ENCODE assay signal across 12 cellular contexts in genomic region chr17:80931421-80932265, GRCh38. TPM values are rescaled to one million over a fixed set of nuclear protein-coding genes. Genes with fewer than 3 reads are reported as not detected.
DNase-seq lines count a peak whose midpoint lies in the region; TF ChIP-seq lines count a peak whose summit lies in the region.
"Had no signal": no experiment of that assay in that cellular context is flagged by ENCODE, and none has a peak within 500 bp of the region (broad histone marks: within the 10 kb centered on the region; RNA-seq: fewer than 3 reads in every experiment).

No MANE protein-coding gene starts in this region.

- no peaks in the 10 kb centered on the region for H3K79me2 ChIP-seq in mesendoderm (ENCODE audit: control insufficient read depth, insufficient read depth, low read length)

- H3K56ac ChIP-seq in mesendoderm (ENCODE audit: low read length) = no peak overlapping the region

- H3K4ac ChIP-seq in mesendoderm (ENCODE audit: low read depth, low read length) = no peak overlapping the region

- H3K36me3 ChIP-seq in BJ (ENCODE audit: control insufficient read depth, insufficient read depth, low read length) = peaks cover 5% of the 10 kb centered on the region
- no peaks in the 10 kb centered on the region for H3K36me3 ChIP-seq in mesendoderm (ENCODE audit: control insufficient read depth, insufficient read depth, low read length)
- H3K36me3 ChIP-seq: right atrium auricular region had no signal

- H3K36me3 Mint-ChIP-seq in HFFc6 (ENCODE audit: low read depth) = peaks cover 21% of the 10 kb centered on the region

- H2BK5ac ChIP-seq in mesendoderm (ENCODE audit: low read length) = no peak overlapping the region

- no peak overlapping the region for H2AK5ac ChIP-seq in mesendoderm (ENCODE audit: low read length)

- DNase-seq in BJ (ENCODE audit: low read depth) (peak; percentile 65), HFFc6 (peak; percentile 62), cardiac fibroblast (ENCODE audit: low read depth in 2 of 2) (peak; percentile 30 to 46), mesendoderm (peak; percentile 96), NCI-H1436 (lab: John Stamatoyannopoulos, UW) (no peak), coronary artery (ENCODE audit: low spot score) (no peak), Ammon's horn (ENCODE audit: low spot score) (no peak)
- DNase-seq in activated naive CD4-positive, alpha-beta T cell treated with Interleukin-2 at 50 U/mL for 16 hours = no peak
- DNase-seq: cerebellar nuclear complex, DND-41, NCI-H1694 had no signal

- H3K4me2 ChIP-seq in mesendoderm (ENCODE audit: low read length) = no peak overlapping the region

- no peak overlapping the region for H3K23ac ChIP-seq in mesendoderm (ENCODE audit: low read length)

- no peak overlapping the region for H3K18ac ChIP-seq in mesendoderm (ENCODE audit: low read length)

- no peaks in the 10 kb centered on the region for H3K4me1 ChIP-seq in mesendoderm (ENCODE audit: control insufficient read depth, low read depth, low read length)
- H3K4me1 ChIP-seq: right atrium auricular region had no signal

- no peak overlapping the region for H2BK120ac ChIP-seq in mesendoderm (ENCODE audit: low read depth, low read length)

- POLR2A ChIA-PET in BJ (lab: Charles Lee) = no interaction called here

- no peak overlapping the region for H4K8ac ChIP-seq in mesendoderm (ENCODE audit: low read depth, low read length)

- CTCF ChIA-PET in BJ (lab: Yijun Ruan, JAX) = no interaction called here

- H2BK15ac ChIP-seq in mesendoderm (replicated peaks; ENCODE audit: low read depth) = no peak overlapping the region

- peaks cover 5% of the 10 kb centered on the region; the same call in 1 of the 2 replicates for H3K9me3 Mint-ChIP-seq in HFFc6

- H3K4me1 Mint-ChIP-seq in HFFc6 (ENCODE audit: low read depth) = peaks cover 12% of the 10 kb centered on the region; the same call in 1 of the 2 replicates

- TF ChIP-seq CTCF in BJ (IDR thresholded peaks at IDR 0.05; ENCODE audit: insufficient read depth, low read depth, low read length) (no peak), HFFc6 (IDR thresholded peaks at IDR 0.05) (no peak), cardiac fibroblast (IDR thresholded peaks at IDR 0.05; ENCODE audit: low read depth, low read length) (no peak), coronary artery (IDR thresholded peaks at IDR 0.05) (no peak)

- H4K5ac ChIP-seq in mesendoderm (ENCODE audit: low read length) = no peak overlapping the region

- H3K27me3 ChIP-seq in BJ (ENCODE audit: control insufficient read depth, insufficient read depth, low read length) (no peaks in the 10 kb centered on the region), mesendoderm (ENCODE audit: insufficient read depth, low read length, poor library complexity) (no peaks in the 10 kb centered on the region)
- H3K27me3 ChIP-seq: right atrium auricular region had no signal

- no CpG with 5 or more reads among the region's 13 CpGs for WGBS in mesendoderm (ENCODE audit: extremely low coverage, insufficient coverage, low lambda C conversion rate)

- H3K27ac ChIP-seq in mesendoderm (ENCODE audit: low read depth, low read length) = no peak overlapping the region
- H3K27ac ChIP-seq in coronary artery = no peak overlapping the region
- H3K27ac ChIP-seq: right atrium auricular region had no signal

- H3K27ac Mint-ChIP-seq in HFFc6 = peak overlapping the region; percentile 13; the same call in 1 of the 2 replicates

- no peak overlapping the region for H3K4me3 Mint-ChIP-seq in HFFc6

- H3K9ac ChIP-seq in mesendoderm (ENCODE audit: low read length) = no peak overlapping the region

- no peaks in the 10 kb centered on the region for H3K79me1 ChIP-seq in mesendoderm (ENCODE audit: low read length)

- no peaks in the 10 kb centered on the region; the same call in 1 of the 2 replicates for H3K27me3 Mint-ChIP-seq in HFFc6 (ENCODE audit: insufficient read depth)

- H3K4me3 ChIP-seq in BJ (ENCODE audit: low read depth, low read length) (no peak overlapping the region), cardiac fibroblast (replicated peaks in 1 of 2; ENCODE audit: low read depth in 2 of 2, low read length in 2 of 2) (no peak overlapping the region), mesendoderm (ENCODE audit: low read length) (no peak overlapping the region), coronary artery (no peak overlapping the region)
- H3K4me3 ChIP-seq: right atrium auricular region had no signal

RNA-seq across cellular contexts. Expression of gene CHMP6, which starts 60.0 kb away (rescaled TPM):
- 27.3 and 30.7 TPM in 2 replicates for polyA plus RNA-seq in BJ (2011; rRNA removed)
- polyA minus RNA-seq in BJ (2011; rRNA and poly(A)+ RNA removed) = 6.0 and 9.1 TPM in 2 replicates
- 10 to 100 TPM; 27.6 to 38.5 (median 31.5) TPM for total RNA-seq in HFFc6 (2021; fragmentation: NEBNext Ultra II Directional; extraction: Animal tissue kit (Norgen Biotek cat#: 25700))
- 11.6 TPM for polyA plus RNA-seq in mesendoderm (2013, experiment 1 of 2)
- polyA plus RNA-seq in mesendoderm (2013, experiment 2 of 2) = 11.8 TPM

Comparison
In these comparisons a context has a peak if more than half of its experiments do, and no peak if none do; other contexts are left out.
1. DNase-seq: peak in BJ (single experiment), HFFc6 (single experiment), cardiac fibroblast (2 of 2) and mesendoderm (single experiment); none in activated naive CD4-positive, alpha-beta T cell treated with Interleukin-2 at 50 U/mL for 16 hours (single experiment), NCI-H1436 (single experiment), coronary artery (single experiment) and Ammon's horn (single experiment).